Comparison of ENCODE assay signal across 2 cellular contexts in genomic region chr5:154648706-154649105, GRCh38.
TF ChIP-seq lines count a peak whose summit lies in the region.

No MANE protein-coding gene starts in this region.

TF ChIP-seq in IMR-90, 13 proteins besides CTCF, POLR2A, EP300 and RAD21:
- TF ChIP-seq RCOR1 (IDR thresholded peaks at IDR 0.05; ENCODE audit: insufficient replicate concordance, low read length) = no peak
- TF ChIP-seq CEBPB (IDR thresholded peaks at IDR 0.05; ENCODE audit: low read depth, low read length) = peak; percentile 97
- TF ChIP-seq MXI1 (IDR thresholded peaks at IDR 0.05; ENCODE audit: borderline replicate concordance, low read depth, low read length) = no peak
- TF ChIP-seq BHLHE40 (IDR thresholded peaks at IDR 0.05; ENCODE audit: low read depth, low read length) = no peak
- TF ChIP-seq RFX5 (IDR thresholded peaks at IDR 0.05; ENCODE audit: low read depth, low read length) = no peak

TF ChIP-seq in K562, 482 proteins besides CTCF, POLR2A, EP300 and RAD21 (continues in another document):
- TF ChIP-seq ARNT (IDR thresholded peaks at IDR 0.05) (peak in 1 of 2 experiments; percentile 83; a peak in 1 of 4 replicates), ZNF175 (CRISPR knock-in tag; IDR thresholded peaks at IDR 0.05; ENCODE audit: low read depth) (no peak), ZNF551 (CRISPR knock-in tag; IDR thresholded peaks at IDR 0.05) (no peak), FOXA3 (CRISPR knock-in tag; conservative IDR thresholded peaks at IDR 0.05 in 1 of 2, IDR thresholded peaks at IDR 0.05 in 1 of 2) (no peak), CBX1 (IDR thresholded peaks at IDR 0.05; ENCODE audit: low read depth) (no peak), ELF2 (CRISPR knock-in tag; IDR thresholded peaks at IDR 0.05) (no peak), NR2C2 (CRISPR knock-in tag; IDR thresholded peaks at IDR 0.05) (no peak), NR2C2 (tag; IDR thresholded peaks at IDR 0.05) (peak; percentile 19; the same call in 1 of the 2 replicates), ATF4 (CRISPR knock-in tag; IDR thresholded peaks at IDR 0.05) (0 out of 2 replicates have a peak, but pooled peaks have one; percentile 36), ILK (tag; IDR thresholded peaks at IDR 0.05; ENCODE audit: borderline replicate concordance, low read depth) (no peak), KLF13 (tag; IDR thresholded peaks at IDR 0.05; ENCODE audit: borderline replicate concordance, low read depth) (no peak), FOXK1 (CRISPR knock-in tag; IDR thresholded peaks at IDR 0.05; ENCODE audit: borderline replicate concordance) (no peak), ZNF444 (CRISPR knock-in tag; IDR thresholded peaks at IDR 0.05) (no peak), ZNF146 (CRISPR knock-in tag; IDR thresholded peaks at IDR 0.05; ENCODE audit: unreplicated experiment) (no peak), ZNF707 (CRISPR knock-in tag; conservative IDR thresholded peaks at IDR 0.05) (no peak), SAP30 (IDR thresholded peaks at IDR 0.05; ENCODE audit: borderline replicate concordance, insufficient read depth, low read depth, low read length, poor library complexity, severe bottlenecking) (no peak), RBM39 (optimal IDR thresholded peaks at IDR 0.05; ENCODE audit: low read depth, low read length) (no peak), ZC3H8 (IDR thresholded peaks at IDR 0.05) (no peak), ESRRA (IDR thresholded peaks at IDR 0.05; ENCODE audit: borderline replicate concordance, low read depth) (no peak; the same call in 1 of the 2 replicates), PKNOX1 (IDR thresholded peaks at IDR 0.05) (peak; percentile 67), CEBPZ (IDR thresholded peaks at IDR 0.05; ENCODE audit: borderline replicate concordance, low read depth, low read length) (no peak), DDX20 (tag; IDR thresholded peaks at IDR 0.05; ENCODE audit: low read depth) (no peak), ZNF583 (CRISPR knock-in tag; IDR thresholded peaks at IDR 0.05) (no peak), FOSL1 (tag; conservative IDR thresholded peaks at IDR 0.05) (peak; percentile 62), XRCC5 (IDR thresholded peaks at IDR 0.05; ENCODE audit: low read depth, low read length) (no peak), ELK1 (CRISPR knock-in tag; IDR thresholded peaks at IDR 0.05) (no peak), MAFF (IDR thresholded peaks at IDR 0.05; ENCODE audit: low read length) (peak; percentile 31; the same call in 1 of the 2 replicates), CUX1 (CRISPR knock-in tag; IDR thresholded peaks at IDR 0.05) (no peak), ELF4 (CRISPR knock-in tag; IDR thresholded peaks at IDR 0.05) (no peak), GABPB1 (CRISPR knock-in tag; IDR thresholded peaks at IDR 0.05) (no peak), RFX5 (IDR thresholded peaks at IDR 0.05; ENCODE audit: low read depth, low read length) (no peak), NRF1 (conservative IDR thresholded peaks at IDR 0.05 in 1 of 2, IDR thresholded peaks at IDR 0.05 in 1 of 2) (no peak), THRB (CRISPR knock-in tag; conservative IDR thresholded peaks at IDR 0.05) (no peak), SPI1 (IDR thresholded peaks at IDR 0.05; ENCODE audit: borderline replicate concordance, low read depth, low read length) (no peak), ZKSCAN1 (IDR thresholded peaks at IDR 0.05; ENCODE audit: low read depth, low read length) (no peak), CBX3 (IDR thresholded peaks at IDR 0.05; ENCODE audit: borderline replicate concordance in 1 of 2, low read length in 2 of 2) (no peak), AFF1 (IDR thresholded peaks at IDR 0.05; ENCODE audit: low read depth in 1 of 2, partially characterized antibody in 2 of 2) (peak in 1 of 2 experiments; percentile 30), ZNF717 (CRISPR knock-in tag; IDR thresholded peaks at IDR 0.05) (no peak), U2AF1 (optimal IDR thresholded peaks at IDR 0.05; ENCODE audit: low read depth, low read length) (no peak), ZBTB5 (IDR thresholded peaks at IDR 0.05) (no peak), GTF2B (IDR thresholded peaks at IDR 0.05; ENCODE audit: extremely low read depth, insufficient read length) (no peak), ZNF644 (tag; IDR thresholded peaks at IDR 0.05; ENCODE audit: low read depth) (peak; percentile 51; the same call in 1 of the 2 replicates)
